In the genomic region with DNA sequence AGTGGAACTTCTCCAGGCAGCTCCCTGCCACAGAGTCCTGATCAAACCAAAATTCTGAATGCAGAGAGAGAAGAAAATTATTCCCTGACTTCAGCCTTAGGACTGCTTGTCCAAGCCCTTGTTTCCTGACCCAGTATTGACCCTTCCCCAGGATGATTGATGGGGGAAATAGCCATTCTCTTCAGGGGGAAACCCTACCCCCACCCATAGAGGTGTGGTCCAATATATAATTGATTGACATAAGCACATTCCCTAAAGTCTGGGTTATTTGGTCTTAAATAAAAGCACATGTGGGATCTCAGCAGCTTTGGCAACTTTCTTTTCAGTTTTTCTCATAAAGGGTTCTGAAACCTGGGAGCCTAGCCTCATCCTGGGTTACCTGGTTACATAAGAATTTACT, we compare ENCODE assay signal across 24 cellular contexts.
"Had no signal": no experiment of that assay in that cellular context is flagged by ENCODE, and none has a peak within 500 bp of the region (broad histone marks: within the 10 kb centered on the region; RNA-seq: fewer than 3 reads in every experiment).

No MANE protein-coding gene starts in this region.

- DNase-seq: activated CD4-positive, alpha-beta T cell treated with anti-CD3 and anti-CD28 coated beads, Interleukin-2, amount 50 U/mL, for 1 hour; activated CD8-positive, alpha-beta memory T cell treated with anti-CD3 and anti-CD28 coated beads, Interleukin-2, amount 50 U/mL, for 48 hours; activated effector memory CD4-positive, alpha-beta T cell treated with Interleukin-2 at 50 U/mL for 16 hours; activated naive CD4-positive, alpha-beta T cell treated with anti-CD3 and anti-CD28 coated beads, Interleukin-2, amount 10 ng/mL, durations not matched to agents 7 days and 5 days; activated naive CD8-positive, alpha-beta T cell treated with anti-CD3 and anti-CD28 coated beads, Interleukin-2, amount 50 U/mL, for 24 hours; activated T-cell treated with anti-CD3 and anti-CD28 coated beads, Interleukin-2, amount 50 U/mL, for 48 hours; aorta; effector CD4-positive, alpha-beta T cell; foreskin fibroblast; immature natural killer cell; left ventricle myocardium superior; naive thymus-derived CD4-positive, alpha-beta T cell; spleen; stimulated activated CD4-positive, alpha-beta T cell treated with anti-CD3 and anti-CD28 coated beads, Interleukin-4, amount 100 ng/mL, for 4 hours; T-cell; T-helper 9 cell; upper lobe of right lung had no signal

- FAIRE-seq: endothelial cell of umbilical vein had no signal

- H3K27me3 ChIP-seq: breast epithelium, esophagus muscularis mucosa, spleen, upper lobe of right lung had no signal

- H3K9me3 Mint-ChIP-seq: activated naive CD4-positive, alpha-beta T cell treated with anti-CD3 and anti-CD28 coated beads, Interleukin-2, amount 10 ng/mL, durations not matched to agents 7 days and 5 days had no signal

- H3K27ac ChIP-seq: breast epithelium, esophagus muscularis mucosa, parathyroid adenoma, spleen, thoracic aorta, upper lobe of right lung had no signal

- H3K4me1 ChIP-seq: breast epithelium, parathyroid adenoma, spleen had no signal

- H3K4me3 Mint-ChIP-seq: activated naive CD4-positive, alpha-beta T cell treated with anti-CD3 and anti-CD28 coated beads, Interleukin-2, amount 10 ng/mL, durations not matched to agents 7 days and 5 days; activated naive CD8-positive, alpha-beta T cell treated with anti-CD3 and anti-CD28 coated beads, Interleukin-2, amount 50 U/mL, for 24 hours; immature natural killer cell; naive thymus-derived CD4-positive, alpha-beta T cell; stimulated activated memory B cell treated with anti-CD40 and anti-IgM and Interleukin-4, amounts not matched to agents 10 μg/mL and 1 μg/mL and 100 μg/mL, for 72 hours; T-cell had no signal

- ATAC-seq: activated CD4-positive, CD25-positive, alpha-beta regulatory T cell treated with anti-CD3 and anti-CD28 coated beads, Interleukin-2, amount 50 U/mL, for 24 hours; activated naive CD8-positive, alpha-beta T cell treated with anti-CD3 and anti-CD28 coated beads, Interleukin-2, amount 50 U/mL, for 24 hours; left ventricle myocardium superior; naive thymus-derived CD4-positive, alpha-beta T cell; stimulated activated memory B cell treated with anti-CD40 and anti-IgM and Interleukin-4, amounts not matched to agents 10 μg/mL and 1 μg/mL and 100 μg/mL, for 72 hours; T-cell had no signal

- H3K4me3 ChIP-seq: breast epithelium, esophagus muscularis mucosa, spleen, thoracic aorta, upper lobe of right lung had no signal

- H3K36me3 ChIP-seq: breast epithelium, esophagus muscularis mucosa, spleen, thoracic aorta, upper lobe of right lung had no signal

- H3K4me1 Mint-ChIP-seq: activated naive CD4-positive, alpha-beta T cell treated with anti-CD3 and anti-CD28 coated beads, Interleukin-2, amount 10 ng/mL, durations not matched to agents 7 days and 5 days; naive thymus-derived CD4-positive, alpha-beta T cell; stimulated activated memory B cell treated with anti-CD40 and anti-IgM and Interleukin-4, amounts not matched to agents 10 μg/mL and 1 μg/mL and 100 μg/mL, for 72 hours; T-cell had no signal

- H3K27me3 Mint-ChIP-seq: activated naive CD4-positive, alpha-beta T cell treated with anti-CD3 and anti-CD28 coated beads, Interleukin-2, amount 10 ng/mL, durations not matched to agents 7 days and 5 days; activated naive CD8-positive, alpha-beta T cell treated with anti-CD3 and anti-CD28 coated beads, Interleukin-2, amount 50 U/mL, for 24 hours; naive thymus-derived CD4-positive, alpha-beta T cell; stimulated activated memory B cell treated with anti-CD40 and anti-IgM and Interleukin-4, amounts not matched to agents 10 μg/mL and 1 μg/mL and 100 μg/mL, for 72 hours; T-cell had no signal

- H3K36me3 Mint-ChIP-seq: activated naive CD4-positive, alpha-beta T cell treated with anti-CD3 and anti-CD28 coated beads, Interleukin-2, amount 10 ng/mL, durations not matched to agents 7 days and 5 days; stimulated activated memory B cell treated with anti-CD40 and anti-IgM and Interleukin-4, amounts not matched to agents 10 μg/mL and 1 μg/mL and 100 μg/mL, for 72 hours had no signal

- H3K9ac ChIP-seq: parathyroid adenoma had no signal

- H3K9me3 ChIP-seq: breast epithelium, esophagus muscularis mucosa, spleen, thoracic aorta, upper lobe of right lung had no signal

- H3K27ac Mint-ChIP-seq: activated naive CD4-positive, alpha-beta T cell treated with anti-CD3 and anti-CD28 coated beads, Interleukin-2, amount 10 ng/mL, durations not matched to agents 7 days and 5 days; activated naive CD8-positive, alpha-beta T cell treated with anti-CD3 and anti-CD28 coated beads, Interleukin-2, amount 50 U/mL, for 24 hours; immature natural killer cell; naive thymus-derived CD4-positive, alpha-beta T cell; stimulated activated memory B cell treated with anti-CD40 and anti-IgM and Interleukin-4, amounts not matched to agents 10 μg/mL and 1 μg/mL and 100 μg/mL, for 72 hours; T-cell had no signal
